Comparison of ENCODE assay signal across 8 cellular contexts in the genomic region with DNA sequence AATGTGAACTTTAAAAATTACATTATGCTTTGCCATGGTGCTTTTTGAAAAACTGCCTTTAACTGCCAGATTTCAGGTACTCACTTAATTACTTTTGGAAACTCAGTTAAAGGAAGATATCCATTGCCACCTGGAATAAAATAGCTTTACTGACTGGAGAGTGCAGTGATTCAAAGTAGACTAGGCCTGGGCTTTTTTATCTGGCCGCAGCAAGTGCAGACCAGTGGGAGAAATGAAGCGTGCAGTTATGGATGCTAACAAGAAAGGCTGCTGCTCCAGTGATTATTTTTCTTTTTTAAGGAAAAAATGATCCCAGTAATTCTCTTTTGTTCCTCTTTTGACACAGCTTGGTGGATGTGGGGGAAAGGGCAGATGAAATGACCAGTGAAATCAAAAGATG. TPM values are rescaled to one million over a fixed set of nuclear protein-coding genes. Genes with fewer than 3 reads are reported as not detected.
DNase-seq lines count a peak whose midpoint lies in the region; ATAC-seq, FAIRE-seq and TF ChIP-seq lines count a peak whose summit lies in the region.

No MANE protein-coding gene starts in this region.

- peak overlapping the region; percentile 97 to 99 for H3K27ac ChIP-seq in ascending aorta
- H3K27ac ChIP-seq in HepG2 (ENCODE audit: extremely low read length, insufficient read depth, low read length): no peak overlapping the region
- peak overlapping the region; percentile 96 for H3K27ac ChIP-seq in temporal lobe (ENCODE audit: low read depth, low read length)

- BruUV-seq in HepG2 (replicated peaks; lab: Mats Ljungman, UMichigan): no TSS peak

- H3K4me1 ChIP-seq in ascending aorta (peaks cover 15 to 57% of the 10 kb centered on the region in 2 donors), HepG2 (ENCODE audit: insufficient read depth, low read length) (peaks cover 75% of the 10 kb centered on the region)

- no peak for TF ChIP-seq POLR2A in HepG2 (IDR thresholded peaks at IDR 0.05; ENCODE audit: insufficient read depth in 1 of 2, low read depth in 2 of 2, low read length in 2 of 2)

- H3K27me3 ChIP-seq in ascending aorta (no peaks in the 10 kb centered on the region), HepG2 (ENCODE audit: control insufficient read depth in 1 of 2, insufficient read depth in 2 of 2, low read length in 2 of 2) (no peaks in the 10 kb centered on the region; a peak in 1 of 5 replicates)

- ATAC-seq in HepG2: no peak

- in situ Hi-C loops in HepG2 (cut with HindIII; ENCODE audit: extremely low pct_ligation_motif_present, low pct_unique_long_range_greater_than_20kb): no loop called here

- no peaks in the 10 kb centered on the region for H3K36me3 ChIP-seq in ascending aorta
- no peaks in the 10 kb centered on the region for H3K36me3 ChIP-seq in HepG2 (replicated peaks in 1 of 2; ENCODE audit: control insufficient read depth in 1 of 2, insufficient read depth in 2 of 2, low read length in 2 of 2)

- peak overlapping the region; percentile 75 for H3K4me3 Mint-ChIP-seq in T-helper 2 cell treated with Interferon-gamma antibody and Interleukin-4, amounts not matched to agents 5 μg/mL and 100 μg/mL, for 36 hours

- FAIRE-seq in HepG2 (lab: Jason Lieb, UNC): no peak

- CTCF ChIA-PET in HepG2 (lab: Yijun Ruan, JAX; ENCODE audit: low intra/inter-chr PET ratio, low total read pairs): no interaction called here

- H3K4me3 ChIP-seq in ascending aorta: peak overlapping the region; percentile 92 to 97
- peak overlapping the region; percentile 72 to 86 (median 76) for H3K4me3 ChIP-seq in HepG2 (replicated peaks in 1 of 3; ENCODE audit: insufficient read depth in 1 of 3, low read depth in 2 of 3, low read length in 3 of 3)

- H3K36me3 Mint-ChIP-seq in T-helper 2 cell treated with Interferon-gamma antibody and Interleukin-4, amounts not matched to agents 5 μg/mL and 100 μg/mL, for 36 hours (ENCODE audit: low read depth): no peaks in the 10 kb centered on the region

- H4K20me1 ChIP-seq in HepG2 (ENCODE audit: insufficient read depth, low read length): no peaks in the 10 kb centered on the region

- DNase-seq in T-helper 2 cell treated with Interferon-gamma antibody and Interleukin-4, amounts not matched to agents 5 μg/mL and 100 μg/mL, for 36 hours (ENCODE audit: low spot score): no peak
- DNase-seq in T-helper 2 cell (no peak), ascending aorta (ENCODE audit: low spot score in 2 of 2) (no peak), HepG2 (ENCODE audit: low spot score) (no peak), NCI-H2227 treated with DMSO at 0.1 percent for 48 hours (lab: John Stamatoyannopoulos, UW) (no peak), activated gamma-delta T cell treated with Interleukin-2 at 50 U/mL for 16 hours (no peak), glomerular visceral epithelial cell (ENCODE audit: extremely low spot score) (no peak)

- H3K4me2 ChIP-seq in HepG2 (ENCODE audit: low read depth, low read length): peak overlapping the region; percentile 99

- H3K9ac ChIP-seq in HepG2 (ENCODE audit: insufficient read depth, low read depth, low read length): peak overlapping the region; percentile 91; the same call in 1 of the 2 replicates

- TF ChIP-seq EP300 in HepG2 (IDR thresholded peaks at IDR 0.05; ENCODE audit: low read depth in 2 of 2, low read length in 2 of 2) (no peak), HepG2 (CRISPR knock-in tag; IDR thresholded peaks at IDR 0.05; ENCODE audit: borderline replicate concordance) (no peak)

- POLR2A ChIA-PET in HepG2 (lab: Yijun Ruan, JAX): interaction anchor here (1.1 kb wide), 1 partner anchor 94 kb away, joined by 3 read pairs; no protein-coding TSS in a partner anchor

- H3K4me1 Mint-ChIP-seq in T-helper 2 cell treated with Interferon-gamma antibody and Interleukin-4, amounts not matched to agents 5 μg/mL and 100 μg/mL, for 36 hours (ENCODE audit: low read depth): peaks cover 19% of the 10 kb centered on the region

- H3K9me3 ChIP-seq in ascending aorta (no peaks in the 10 kb centered on the region), HepG2 (ENCODE audit: low read length) (no peaks in the 10 kb centered on the region)

- peaks cover 27% of the 10 kb centered on the region for H3K27me3 Mint-ChIP-seq in T-helper 2 cell treated with Interferon-gamma antibody and Interleukin-4, amounts not matched to agents 5 μg/mL and 100 μg/mL, for 36 hours (ENCODE audit: low read depth)

- TF ChIP-seq RAD21 in HepG2 (CRISPR knock-in tag; IDR thresholded peaks at IDR 0.05): no peak

- H2AFZ ChIP-seq in HepG2 (ENCODE audit: low read length): no peak overlapping the region

- no peak for TF ChIP-seq CTCF in ascending aorta (IDR thresholded peaks at IDR 0.05)
- no peak for TF ChIP-seq CTCF in HepG2 (CRISPR knock-in tag; IDR thresholded peaks at IDR 0.05)

- peaks cover 47% of the 10 kb centered on the region for H3K79me2 ChIP-seq in HepG2 (ENCODE audit: insufficient read depth, low read length)

- no peaks in the 10 kb centered on the region for H3K9me3 Mint-ChIP-seq in T-helper 2 cell treated with Interferon-gamma antibody and Interleukin-4, amounts not matched to agents 5 μg/mL and 100 μg/mL, for 36 hours

- WGBS in HepG2 (ENCODE audit: low lambda C conversion rate): 64% methylated on average over 2 of the region's 2 CpGs

- intact Hi-C loops in ascending aorta (cut with DNase I): loop anchor here (2.0 to 5.0 kb wide), 5 partner anchors 14 to 945 kb away; a partner anchor contains a TSS
- intact Hi-C loops in HepG2 (cut with micrococcal nuclease; ENCODE audit: unreplicated experiment): loop anchor here (2.0 kb wide), 1 partner anchor 94 kb away; a partner anchor contains a TSS

- H3K27ac Mint-ChIP-seq in T-helper 2 cell treated with Interferon-gamma antibody and Interleukin-4, amounts not matched to agents 5 μg/mL and 100 μg/mL, for 36 hours: peak overlapping the region; percentile 70

RNA-seq across cellular contexts. Expression of a gene that starts 1.3 kb away (rescaled TPM):
- total RNA-seq in ascending aorta: 94.1 TPM
- total RNA-seq in HepG2 (2016; rRNA removed; fragmentation: Illumina TruSeq; extraction: Trizol): 23.5 and 43.4 TPM in 2 replicates
- total RNA-seq in HepG2 (2016; cell fraction: cytosol; rRNA removed; fragmentation: Illumina TruSeq; extraction: Trizol; ENCODE audit: low read depth): 3.4 and 5.0 TPM in 2 replicates
- 27.0 and 44.9 TPM in 2 replicates for total RNA-seq in HepG2 (2016; cell fraction: insoluble cytoplasmic fraction; rRNA removed; fragmentation: Illumina TruSeq; extraction: Trizol)
- 11.4 and 14.4 TPM in 2 replicates for total RNA-seq in HepG2 (2016; cell fraction: membrane; rRNA removed; fragmentation: Illumina TruSeq; extraction: Trizol)
- 46.8 and 54.9 TPM in 2 replicates for total RNA-seq in HepG2 (2016; cell fraction: nucleus; rRNA removed; fragmentation: Illumina TruSeq; extraction: Trizol)
- polyA plus RNA-seq in HepG2 (2011; rRNA removed): 40.6 and 45.9 TPM in 2 replicates
- polyA plus RNA-seq in HepG2 (2011; cell fraction: cytosol; rRNA removed): 21.7 and 39.6 TPM in 2 replicates
- 16.5 and 20.8 TPM in 2 replicates for polyA plus RNA-seq in HepG2 (2011; cell fraction: nucleus; rRNA removed)
- polyA plus RNA-seq in HepG2 (2012): 49.6 and 72.8 TPM in 2 replicates
- polyA plus RNA-seq in HepG2 (2016; cell fraction: cytosol; fragmentation: Illumina TruSeq; extraction: Trizol; ENCODE audit: low read depth): 2.5 and 3.1 TPM in 2 replicates
- polyA plus RNA-seq in HepG2 (2016; cell fraction: insoluble cytoplasmic fraction; fragmentation: Illumina TruSeq; extraction: Trizol; ENCODE audit: low read depth): 20.1 and 21.1 TPM in 2 replicates
- polyA plus RNA-seq in HepG2 (2016; cell fraction: membrane; fragmentation: Illumina TruSeq; extraction: Trizol; ENCODE audit: low read depth): 6.3 and 6.6 TPM in 2 replicates
- 41.0 and 42.6 TPM in 2 replicates for polyA plus RNA-seq in HepG2 (2016; cell fraction: nucleus; fragmentation: Illumina TruSeq; extraction: Trizol; ENCODE audit: insufficient read depth, low read depth)
- 35.5 and 55.9 TPM in 2 replicates for polyA minus RNA-seq in HepG2 (2011; rRNA and poly(A)+ RNA removed; ENCODE audit: low replicate concordance)
- polyA minus RNA-seq in HepG2 (2011; cell fraction: cytosol; rRNA and poly(A)+ RNA removed): 46.9 and 76.7 TPM in 2 replicates
- polyA minus RNA-seq in HepG2 (2011; cell fraction: nucleus; rRNA and poly(A)+ RNA removed): 69.5 and 87.4 TPM in 2 replicates
- total RNA-seq in temporal lobe: 196 TPM

RNA-seq across cellular contexts. Expression of a gene that starts 39.2 kb away (rescaled TPM):
- not detected for total RNA-seq in ascending aorta
- total RNA-seq in HepG2 (2016; rRNA removed; fragmentation: Illumina TruSeq; extraction: Trizol): 0.29 and 0.33 TPM in 2 replicates
- 0.30 TPM in 1 of 2 replicates, not detected in the other for total RNA-seq in HepG2 (2016; cell fraction: cytosol; rRNA removed; fragmentation: Illumina TruSeq; extraction: Trizol; ENCODE audit: low read depth)
- 0.37 and 0.65 TPM in 2 replicates for total RNA-seq in HepG2 (2016; cell fraction: insoluble cytoplasmic fraction; rRNA removed; fragmentation: Illumina TruSeq; extraction: Trizol)
- 0.25 and 0.41 TPM in 2 replicates for total RNA-seq in HepG2 (2016; cell fraction: membrane; rRNA removed; fragmentation: Illumina TruSeq; extraction: Trizol)
- 0.31 and 0.50 TPM in 2 replicates for total RNA-seq in HepG2 (2016; cell fraction: nucleus; rRNA removed; fragmentation: Illumina TruSeq; extraction: Trizol)
- 0.60 and 0.66 TPM in 2 replicates for polyA plus RNA-seq in HepG2 (2011; rRNA removed)
- 0.24 and 0.50 TPM in 2 replicates for polyA plus RNA-seq in HepG2 (2011; cell fraction: cytosol; rRNA removed)
- 0.06 and 1.5 TPM in 2 replicates for polyA plus RNA-seq in HepG2 (2011; cell fraction: nucleus; rRNA removed)
- polyA plus RNA-seq in HepG2 (2012): 1.2 and 1.8 TPM in 2 replicates
- 0.27 and 0.29 TPM in 2 replicates for polyA plus RNA-seq in HepG2 (2016; cell fraction: cytosol; fragmentation: Illumina TruSeq; extraction: Trizol; ENCODE audit: low read depth)
- 0.29 and 0.50 TPM in 2 replicates for polyA plus RNA-seq in HepG2 (2016; cell fraction: insoluble cytoplasmic fraction; fragmentation: Illumina TruSeq; extraction: Trizol; ENCODE audit: low read depth)
- not detected in 2 replicates for polyA plus RNA-seq in HepG2 (2016; cell fraction: membrane; fragmentation: Illumina TruSeq; extraction: Trizol; ENCODE audit: low read depth)
- 0.44 TPM in 1 of 2 replicates, not detected in the other for polyA plus RNA-seq in HepG2 (2016; cell fraction: nucleus; fragmentation: Illumina TruSeq; extraction: Trizol; ENCODE audit: insufficient read depth, low read depth)
- 0.02 TPM in 1 of 2 replicates, not detected in the other for polyA minus RNA-seq in HepG2 (2011; rRNA and poly(A)+ RNA removed; ENCODE audit: low replicate concordance)
- polyA minus RNA-seq in HepG2 (2011; cell fraction: cytosol; rRNA and poly(A)+ RNA removed): 0.69 TPM in 1 of 2 replicates, not detected in the other
- 1.5 and 1.9 TPM in 2 replicates for polyA minus RNA-seq in HepG2 (2011; cell fraction: nucleus; rRNA and poly(A)+ RNA removed)
- total RNA-seq in temporal lobe: 2.5 TPM
